1 cellular context compared by ENCODE assay signal in the genomic region with DNA sequence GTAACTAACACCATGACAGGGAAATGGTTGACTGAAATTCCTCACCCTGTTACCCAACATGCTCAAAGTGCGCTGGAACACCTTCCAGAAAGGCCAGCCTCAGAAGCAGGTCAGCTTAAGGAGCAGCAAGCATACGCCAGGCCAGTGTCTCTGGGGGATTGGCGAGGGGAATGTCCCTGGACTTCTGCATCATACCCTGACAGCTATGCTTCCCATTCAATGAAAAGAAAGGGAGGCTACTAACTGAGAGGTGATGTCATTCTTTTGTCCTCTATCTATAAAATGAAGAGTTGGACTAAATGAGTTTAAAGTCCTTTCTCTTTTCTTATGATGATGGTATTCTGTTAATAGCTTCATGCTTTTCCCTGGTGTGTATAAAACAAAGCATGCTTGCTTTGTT.
TF ChIP-seq lines count a peak whose summit lies in the region.

No MANE protein-coding gene starts in this region.

TF ChIP-seq in HepG2, 621 proteins besides CTCF, POLR2A, EP300 and RAD21:
- TF ChIP-seq, protein P1, sequence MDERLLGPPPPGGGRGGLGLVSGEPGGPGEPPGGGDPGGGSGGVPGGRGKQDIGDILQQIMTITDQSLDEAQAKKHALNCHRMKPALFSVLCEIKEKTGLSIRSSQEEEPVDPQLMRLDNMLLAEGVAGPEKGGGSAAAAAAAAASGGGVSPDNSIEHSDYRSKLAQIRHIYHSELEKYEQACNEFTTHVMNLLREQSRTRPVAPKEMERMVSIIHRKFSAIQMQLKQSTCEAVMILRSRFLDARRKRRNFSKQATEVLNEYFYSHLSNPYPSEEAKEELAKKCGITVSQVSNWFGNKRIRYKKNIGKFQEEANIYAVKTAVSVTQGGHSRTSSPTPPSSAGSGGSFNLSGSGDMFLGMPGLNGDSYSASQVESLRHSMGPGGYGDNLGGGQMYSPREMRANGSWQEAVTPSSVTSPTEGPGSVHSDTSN (CRISPR knock-in tag; IDR thresholded peaks at IDR 0.05) = no peak
- TF ChIP-seq ATF7 (IDR thresholded peaks at IDR 0.05) (peak; percentile 70), ATF7 (CRISPR knock-in tag; IDR thresholded peaks at IDR 0.05) (no peak)
